Comparison of ENCODE assay signal across 15 cellular contexts in genomic region chr1:81437649-81438048, GRCh38.
DNase-seq lines count a peak whose midpoint lies in the region; ATAC-seq and TF ChIP-seq lines count a peak whose summit lies in the region.
"Had no signal": no experiment of that assay in that cellular context is flagged by ENCODE, and none has a peak within 500 bp of the region (broad histone marks: within the 10 kb centered on the region; RNA-seq: fewer than 3 reads in every experiment).

No MANE protein-coding gene starts in this region.

- H3K4me1 Mint-ChIP-seq in memory B cell: peaks cover 2% of the 10 kb centered on the region

- H3K27me3 Mint-ChIP-seq in memory B cell: no peaks in the 10 kb centered on the region

- no peaks in the 10 kb centered on the region for H3K9me3 Mint-ChIP-seq in memory B cell

- no peak for TF ChIP-seq POLR2A in esophagus squamous epithelium (IDR thresholded peaks at IDR 0.05)

- no peak for TF ChIP-seq CTCF in esophagus squamous epithelium (IDR thresholded peaks at IDR 0.05)

- H3K9me3 ChIP-seq in esophagus squamous epithelium: no peaks in the 10 kb centered on the region
- H3K9me3 ChIP-seq: SJSA1, vagina had no signal

- ATAC-seq in GM18861 (IDR thresholded peaks at IDR 0.05; ENCODE audit: unreplicated experiment) (peak; percentile 44), GM21526 (IDR thresholded peaks at IDR 0.05; ENCODE audit: low FRiP score, unreplicated experiment) (peak; percentile 73), HG03108 (IDR thresholded peaks at IDR 0.05; ENCODE audit: unreplicated experiment) (peak; percentile 82), memory B cell (ENCODE audit: low read depth) (no peak)
- ATAC-seq: foreskin keratinocyte, sciatic nerve had no signal

- no peaks in the 10 kb centered on the region for H3K36me3 Mint-ChIP-seq in memory B cell

- no peaks in the 10 kb centered on the region for H3K36me3 ChIP-seq in esophagus squamous epithelium
- H3K36me3 ChIP-seq: SJSA1, vagina had no signal

- peak overlapping the region; percentile 3 for H3K4me3 Mint-ChIP-seq in memory B cell

- 41 to 43% methylated on average over 3 of the region's 3 CpGs for WGBS in esophagus squamous epithelium, 2 donors

- no peak overlapping the region for H3K27ac ChIP-seq in esophagus squamous epithelium
- H3K27ac ChIP-seq: foreskin keratinocyte, SJSA1, vagina had no signal

- no peaks in the 10 kb centered on the region for H3K4me1 ChIP-seq in esophagus squamous epithelium
- H3K4me1 ChIP-seq: foreskin keratinocyte, SJSA1, vagina had no signal

- H3K4me3 ChIP-seq in esophagus squamous epithelium: no peak overlapping the region
- H3K4me3 ChIP-seq: SJSA1, vagina had no signal

- H3K27me3 ChIP-seq in esophagus squamous epithelium: no peaks in the 10 kb centered on the region
- H3K27me3 ChIP-seq: SJSA1, vagina had no signal

- no peak for DNase-seq in memory B cell (ENCODE audit: low spot score in 2 of 2)
- no peak for DNase-seq in esophagus squamous epithelium (lab: John Stamatoyannopoulos, UW)
- no peak for DNase-seq in HPDE6-E6E7 (ENCODE audit: extremely low spot score)
- no peak for DNase-seq in NCI-H774 (lab: John Stamatoyannopoulos, UW)
- DNase-seq in NCI-H2081 treated with DMSO at 0.1 percent for 48 hours (lab: John Stamatoyannopoulos, UW): no peak
- DNase-seq: activated naive CD4-positive, alpha-beta T cell treated with Interleukin-2 at 50 U/mL for 16 hours; foreskin keratinocyte; IMR-90; NCI-H2171 treated with DMSO at 0.1 percent for 48 hours had no signal

- no peak overlapping the region for H3K27ac Mint-ChIP-seq in memory B cell

- intact Hi-C loops in esophagus squamous epithelium (cut with DNase I): no loop called here
